Comparison of ENCODE assay signal across 14 cellular contexts in genomic region chr16:69486724-69487123, GRCh38.
"Had no signal": no experiment of that assay in that cellular context is flagged by ENCODE, and none has a peak within 500 bp of the region (broad histone marks: within the 10 kb centered on the region; RNA-seq: fewer than 3 reads in every experiment).

No MANE protein-coding gene starts in this region.

- DNase-seq: dermis blood vessel endothelial cell; foreskin keratinocyte; kidney glomerular epithelial cell; natural killer cell; nucleus accumbens; ovary; stimulated activated CD4-positive, alpha-beta T cell treated with anti-CD3 and anti-CD28 coated beads, Interleukin-4, amount 100 ng/mL, for 1 hour had no signal

- H3K27ac ChIP-seq: foreskin keratinocyte, ovary, right atrium auricular region, tibial artery, upper lobe of left lung, vagina had no signal

- H3K4me2 ChIP-seq: smooth muscle cell had no signal

- H3K4me3 ChIP-seq: ovary, right atrium auricular region, smooth muscle cell, tibial artery, upper lobe of left lung, vagina had no signal

- FAIRE-seq: colon had no signal

- H3K9me3 ChIP-seq: ovary, right atrium auricular region, tibial artery, upper lobe of left lung, vagina had no signal

- ATAC-seq: foreskin keratinocyte; natural killer cell; stimulated activated memory B cell treated with anti-CD40 and anti-IgM and Interleukin-4, amounts not matched to agents 10 μg/mL and 1 μg/mL and 100 μg/mL, for 72 hours had no signal

- H3K27me3 ChIP-seq: foreskin keratinocyte, ovary, right atrium auricular region, tibial artery, upper lobe of left lung, vagina had no signal

- H3K36me3 ChIP-seq: ovary, right atrium auricular region, tibial artery, upper lobe of left lung, vagina had no signal
